Comparison of ENCODE assay signal across 32 cellular contexts in genomic region chr3:31178467-31178866, GRCh38.
"Had no signal": no experiment of that assay in that cellular context is flagged by ENCODE, and none has a peak within 500 bp of the region (broad histone marks: within the 10 kb centered on the region; RNA-seq: fewer than 3 reads in every experiment).

No MANE protein-coding gene starts in this region.

- H3K4me3 ChIP-seq: ascending aorta, cardiac muscle cell, colonic mucosa, pancreas, prostate gland, sigmoid colon, smooth muscle cell, testis, uterus had no signal

- H3K9me3 Mint-ChIP-seq: activated CD4-positive, alpha-beta memory T cell treated with anti-CD3 and anti-CD28 coated beads for 36 hours had no signal

- H3K4me1 Mint-ChIP-seq: activated CD4-positive, alpha-beta T cell treated with anti-CD3 and anti-CD28 coated beads, Interleukin-2, amount 10 ng/mL, durations not matched to agents 24 days and 14 days; activated naive CD4-positive, alpha-beta T cell treated with anti-CD3 and anti-CD28 coated beads, Interleukin-2, amount 10 ng/mL, durations not matched to agents 7 days and 5 days; brain; neural crest cell had no signal

- ATAC-seq: activated CD4-positive, CD25-positive, alpha-beta regulatory T cell treated with anti-CD3 and anti-CD28 coated beads, Interleukin-2, amount 50 U/mL, for 24 hours; naive thymus-derived CD4-positive, alpha-beta T cell; pancreas; stimulated activated naive CD8-positive, alpha-beta T cell treated with anti-CD3 and anti-CD28 coated beads, Interleukin-15, Interleukin-2, amounts not matched to agents 100 U/mL and 50 U/mL, for 24 hours had no signal

- H3K4me3 Mint-ChIP-seq: activated CD4-positive, alpha-beta memory T cell treated with anti-CD3 and anti-CD28 coated beads for 36 hours; activated CD4-positive, alpha-beta T cell treated with anti-CD3 and anti-CD28 coated beads, Interleukin-2, amount 10 ng/mL, durations not matched to agents 24 days and 14 days; activated naive CD4-positive, alpha-beta T cell treated with anti-CD3 and anti-CD28 coated beads, Interleukin-2, amount 10 ng/mL, durations not matched to agents 7 days and 5 days; activated naive CD8-positive, alpha-beta T cell treated with anti-CD3 and anti-CD28 coated beads, Interleukin-2, amount 10 ng/mL, durations not matched to agents 7 days and 5 days; activated T-helper 1 cell treated with anti-CD3 and anti-CD28 coated beads, Interleukin-12 subunit alpha, Interleukin-12 subunit beta, Interleukin-2, Interleukin-4 antibody, amounts not matched to agents 30 ng/mL and 10 ng/mL and 1 ng/mL, durations not matched to agents 14 hours and 24 hours and 36 hours; brain; mesothelial cell of epicardium; naive thymus-derived CD4-positive, alpha-beta T cell; neural crest cell; type B pancreatic cell had no signal

- H3K4me2 ChIP-seq: smooth muscle cell had no signal

- H3K36me3 ChIP-seq: ascending aorta, cardiac muscle cell, colonic mucosa, pancreas, prostate gland, sigmoid colon, uterus, WERI-Rb-1 had no signal

- H3K4me1 ChIP-seq: ascending aorta, pancreas, prostate gland, sigmoid colon, testis, uterus had no signal

- DNase-seq: activated CD4-positive, alpha-beta memory T cell treated with anti-CD3 and anti-CD28 coated beads for 36 hours; activated CD4-positive, alpha-beta T cell treated with anti-CD3 and anti-CD28 coated beads, Interleukin-2, amount 10 ng/mL, durations not matched to agents 24 days and 14 days; activated CD8-positive, alpha-beta memory T cell treated with anti-CD3 and anti-CD28 coated beads, Interleukin-2, amount 50 U/mL, for 4 hours; activated gamma-delta T cell; activated naive CD4-positive, alpha-beta T cell treated with anti-CD3 and anti-CD28 coated beads, Interleukin-2, amount 10 ng/mL, durations not matched to agents 7 days and 5 days; activated naive CD8-positive, alpha-beta T cell treated with anti-CD3 and anti-CD28 coated beads, Interleukin-2, amount 10 ng/mL, durations not matched to agents 7 days and 5 days; activated T-cell treated with anti-CD3 and anti-CD28 coated beads, Interleukin-2, amount 50 U/mL, for 1 hour; cerebellar nuclear complex; colonic mucosa; head of caudate nucleus; hippocampal formation; kidney; naive thymus-derived CD4-positive, alpha-beta T cell; nucleus accumbens; pancreas; retina; sigmoid colon; stimulated activated naive CD8-positive, alpha-beta T cell treated with anti-CD3 and anti-CD28 coated beads, Interleukin-15, Interleukin-2, amounts not matched to agents 100 U/mL and 50 U/mL, for 24 hours; T-helper 9 cell; testis; uterus; WERI-Rb-1 had no signal

- H3K27me3 Mint-ChIP-seq: activated CD4-positive, alpha-beta memory T cell treated with anti-CD3 and anti-CD28 coated beads for 36 hours; activated CD4-positive, alpha-beta T cell treated with anti-CD3 and anti-CD28 coated beads, Interleukin-2, amount 10 ng/mL, durations not matched to agents 24 days and 14 days; activated naive CD4-positive, alpha-beta T cell treated with anti-CD3 and anti-CD28 coated beads, Interleukin-2, amount 10 ng/mL, durations not matched to agents 7 days and 5 days; activated naive CD8-positive, alpha-beta T cell treated with anti-CD3 and anti-CD28 coated beads, Interleukin-2, amount 10 ng/mL, durations not matched to agents 7 days and 5 days; brain; naive thymus-derived CD4-positive, alpha-beta T cell; type B pancreatic cell had no signal

- H3K27me3 ChIP-seq: ascending aorta, cardiac muscle cell, colonic mucosa, pancreas, sigmoid colon, testis, uterus had no signal

- H3K27ac Mint-ChIP-seq: activated CD4-positive, alpha-beta memory T cell treated with anti-CD3 and anti-CD28 coated beads for 36 hours; activated CD4-positive, alpha-beta T cell treated with anti-CD3 and anti-CD28 coated beads, Interleukin-2, amount 10 ng/mL, durations not matched to agents 24 days and 14 days; activated naive CD4-positive, alpha-beta T cell treated with anti-CD3 and anti-CD28 coated beads, Interleukin-2, amount 10 ng/mL, durations not matched to agents 7 days and 5 days; activated naive CD8-positive, alpha-beta T cell treated with anti-CD3 and anti-CD28 coated beads, Interleukin-2, amount 10 ng/mL, durations not matched to agents 7 days and 5 days; activated T-helper 1 cell treated with anti-CD3 and anti-CD28 coated beads, Interleukin-12 subunit alpha, Interleukin-12 subunit beta, Interleukin-2, Interleukin-4 antibody, amounts not matched to agents 30 ng/mL and 10 ng/mL and 1 ng/mL, durations not matched to agents 14 hours and 24 hours and 36 hours; brain; mesothelial cell of epicardium; naive thymus-derived CD4-positive, alpha-beta T cell; type B pancreatic cell had no signal

- H3K9me3 ChIP-seq: ascending aorta, colonic mucosa, pancreas, prostate gland, sigmoid colon, testis, uterus had no signal

- H3K27ac ChIP-seq: ascending aorta, cardiac muscle cell, colonic mucosa, pancreas, prostate gland, sigmoid colon, testis, uterus, WERI-Rb-1 had no signal

- H3K36me3 Mint-ChIP-seq: activated CD4-positive, alpha-beta memory T cell treated with anti-CD3 and anti-CD28 coated beads for 36 hours; activated naive CD8-positive, alpha-beta T cell treated with anti-CD3 and anti-CD28 coated beads, Interleukin-2, amount 10 ng/mL, durations not matched to agents 7 days and 5 days; brain had no signal
